ENCODE assay signal across 14 cellular contexts in the genomic region with DNA sequence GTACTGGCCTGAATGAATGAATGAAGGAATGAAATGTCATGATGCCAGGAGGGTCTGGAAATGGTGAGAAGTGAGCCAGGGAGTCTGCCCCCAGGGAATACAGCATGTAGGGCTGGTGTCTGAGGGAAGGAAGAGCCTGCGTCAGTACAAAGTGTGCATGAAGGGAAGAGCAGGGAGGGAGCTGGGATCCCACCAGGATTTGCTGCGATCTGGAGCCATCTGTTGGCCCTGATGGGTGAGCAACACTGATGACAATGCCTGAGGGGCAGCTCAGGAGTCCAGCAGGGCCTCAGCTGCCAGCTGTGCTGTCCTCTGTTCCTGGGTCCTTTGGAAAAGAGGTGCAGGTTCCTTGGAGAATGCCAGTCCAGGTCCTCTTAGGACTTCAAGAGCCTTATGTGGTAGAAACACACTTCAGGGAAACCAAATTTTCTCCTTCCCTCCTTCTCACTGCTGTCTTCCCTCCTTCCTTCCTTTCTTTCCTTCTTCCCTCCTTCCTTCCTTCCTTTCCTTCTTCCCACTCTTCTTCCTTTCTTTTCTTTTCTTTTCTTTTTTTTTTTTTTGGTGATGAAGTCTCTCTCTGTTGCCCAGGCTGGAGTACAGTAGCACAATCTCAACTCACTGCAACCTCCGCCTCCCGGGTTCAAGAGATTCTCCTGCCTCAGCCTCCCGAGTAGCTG. TPM values are rescaled to one million over a fixed set of nuclear protein-coding genes. Genes with fewer than 3 reads are reported as not detected.
A peak's percentile ranks its signal among the peaks of the same experiment; 100 is the strongest.
DNase-seq lines count a peak whose midpoint lies in the region; ATAC-seq and TF ChIP-seq lines count a peak whose summit lies in the region.
"Had no signal": no experiment of that assay in that cellular context is flagged by ENCODE, and none has a peak within 500 bp of the region (broad histone marks: within the 10 kb centered on the region; RNA-seq: fewer than 3 reads in every experiment).

No MANE protein-coding gene starts in this region.

- no peak for ATAC-seq in GM18867 (IDR thresholded peaks at IDR 0.05; ENCODE audit: unreplicated experiment)
- ATAC-seq in natural killer cell treated with Interleukin-12 subunit alpha and Interleukin-12 subunit beta and Interleukin-15 and Interleukin-18, amount 100 ng/mL, for 72 hours = no peak
- ATAC-seq: lower lobe of right lung had no signal

- no peak overlapping the region for H3K9ac ChIP-seq in H9 (ENCODE audit: extremely low read depth, insufficient read length, low read length)

- no peak overlapping the region for H3K4me2 ChIP-seq in H9 (ENCODE audit: insufficient read depth, insufficient read length, low read length)

- no peak overlapping the region for H2BK12ac ChIP-seq in H9 (ENCODE audit: insufficient read length, low read depth, low read length)

- POLR2A ChIA-PET in AG04449 (lab: Yijun Ruan, JAX) = no interaction called here

- no peak overlapping the region for H3K4ac ChIP-seq in H9 (ENCODE audit: low read depth, low read length)

- H3K4me1 ChIP-seq in H9 (ENCODE audit: insufficient read depth, low read length) = no peaks in the 10 kb centered on the region
- H3K4me1 ChIP-seq: lower lobe of right lung had no signal

- H3K9me3 Mint-ChIP-seq in H9 = no peaks in the 10 kb centered on the region
- no peaks in the 10 kb centered on the region for H3K9me3 Mint-ChIP-seq in natural killer cell treated with Interleukin-12 subunit alpha and Interleukin-12 subunit beta and Interleukin-15 and Interleukin-18, amount 100 ng/mL, for 72 hours

- intact Hi-C loops in head of caudate nucleus (cut with DNase I) = no loop called here

- H2BK15ac ChIP-seq in H9 (ENCODE audit: low read depth, low read length) = no peak overlapping the region

- no peak overlapping the region for H3K4me3 ChIP-seq in AG04449 (ENCODE audit: low read depth, low read length)
- H3K4me3 ChIP-seq: lower lobe of right lung, thoracic aorta had no signal

- in situ Hi-C loops in ACHN (cut with HindIII; ENCODE audit: low pct_ligation_motif_present, low pct_unique_long_range_greater_than_20kb, low sequenced_read_pairs) = no loop called here

- H4K8ac ChIP-seq in H9 (replicated peaks; ENCODE audit: insufficient read length, low read depth, low read length) = no peak overlapping the region

- no peak overlapping the region for H4K91ac ChIP-seq in H9 (ENCODE audit: insufficient read length, low read depth, low read length)

- no peaks in the 10 kb centered on the region for H3K79me2 ChIP-seq in H9 (ENCODE audit: insufficient read depth, low read length)

- no peak overlapping the region for H3K4me3 Mint-ChIP-seq in H9
- no peak overlapping the region for H3K4me3 Mint-ChIP-seq in natural killer cell treated with Interleukin-12 subunit alpha and Interleukin-12 subunit beta and Interleukin-15 and Interleukin-18, amount 100 ng/mL, for 72 hours
- H3K4me3 Mint-ChIP-seq: CD4-positive, alpha-beta memory T cell had no signal

- CTCF ChIA-PET in AG04449 (lab: Yijun Ruan, JAX) = interaction anchor here (0.8 to 8.2 kb wide), 8 partner anchors 10 to 751 kb away, joined by 3 to 96 read pairs (median 6); a partner anchor contains a TSS

- no peaks in the 10 kb centered on the region for H3K36me3 Mint-ChIP-seq in H9 (ENCODE audit: insufficient read depth in 1 of 3, low read depth in 3 of 3)
- no peaks in the 10 kb centered on the region for H3K36me3 Mint-ChIP-seq in natural killer cell treated with Interleukin-12 subunit alpha and Interleukin-12 subunit beta and Interleukin-15 and Interleukin-18, amount 100 ng/mL, for 72 hours
- H3K36me3 Mint-ChIP-seq: CD4-positive, alpha-beta memory T cell had no signal

- DNase-seq in AG04449 (ENCODE audit: low read depth, low spot score) = peak; percentile 3
- no peak for DNase-seq in H9
- peak; percentile 18 to 32 for DNase-seq in SW 1271 (lab: John Stamatoyannopoulos, UW)
- peak in 33 of 42 donors; percentile 19 to 80 (median 48) for DNase-seq in head of caudate nucleus
- DNase-seq in natural killer cell treated with Interleukin-12 subunit alpha and Interleukin-12 subunit beta and Interleukin-15 and Interleukin-18, amount 100 ng/mL, for 72 hours (ENCODE audit: low spot score) = no peak
- no peak for DNase-seq in germinal center (ENCODE audit: low spot score)
- DNase-seq in ACHN = no peak
- DNase-seq: CD4-positive, alpha-beta memory T cell; lower lobe of right lung; MM.1S had no signal

- H2BK120ac ChIP-seq in H9 (ENCODE audit: low read depth, low read length, poor library complexity, severe bottlenecking) = no peak overlapping the region

- no peaks in the 10 kb centered on the region for H4K20me1 ChIP-seq in H9 (ENCODE audit: control insufficient read depth, insufficient read depth, insufficient read length)

- no peak overlapping the region for H3K23ac ChIP-seq in H9 (ENCODE audit: insufficient read length, low read depth, low read length)

- H2BK20ac ChIP-seq in H9 (ENCODE audit: low read depth, low read length, poor library complexity, severe bottlenecking) = no peak overlapping the region

- H3K14ac ChIP-seq in H9 (ENCODE audit: insufficient read depth, low read length) = no peak overlapping the region

- H3K23me2 ChIP-seq in H9 (ENCODE audit: insufficient read length, low read depth, low read length, poor library complexity, severe bottlenecking) = no peaks in the 10 kb centered on the region

- no peak overlapping the region for H4K5ac ChIP-seq in H9 (ENCODE audit: insufficient read length, low read depth, low read length)

- H3K27ac ChIP-seq in H9 (ENCODE audit: insufficient read length, low read depth, low read length) = no peak overlapping the region
- H3K27ac ChIP-seq: lower lobe of right lung, thoracic aorta had no signal

- H3K79me1 ChIP-seq in H9 (ENCODE audit: insufficient read depth, low read depth, low read length, poor library complexity, severe bottlenecking) = no peaks in the 10 kb centered on the region

- no peak overlapping the region for H3K18ac ChIP-seq in H9 (ENCODE audit: insufficient read length, low read depth, low read length)

- H3K4me1 Mint-ChIP-seq in H9 = peaks cover 2 to 3% of the 10 kb centered on the region in 2 experiments; a peak in 1 of 4 replicates
- H3K4me1 Mint-ChIP-seq in natural killer cell treated with Interleukin-12 subunit alpha and Interleukin-12 subunit beta and Interleukin-15 and Interleukin-18, amount 100 ng/mL, for 72 hours (ENCODE audit: low read depth in 2 of 2) = no peaks in the 10 kb centered on the region
- H3K4me1 Mint-ChIP-seq: CD4-positive, alpha-beta memory T cell had no signal

- no peaks in the 10 kb centered on the region for H3K9me3 ChIP-seq in H9 (ENCODE audit: control insufficient read depth, low read depth, low read length)
- H3K9me3 ChIP-seq: lower lobe of right lung, thoracic aorta had no signal

- no peak overlapping the region for H3T11ph ChIP-seq in H9 (ENCODE audit: low read length)

- no peak overlapping the region for H2AK5ac ChIP-seq in H9 (ENCODE audit: insufficient read length, low read length)

- H3K56ac ChIP-seq in H9 (ENCODE audit: insufficient read length, low read depth, low read length) = no peak overlapping the region

- no peaks in the 10 kb centered on the region for H3K27me3 ChIP-seq in H9 (ENCODE audit: insufficient read depth, low read length)

- no CpG with 5 or more reads among the region's 5 CpGs for WGBS in H9 (ENCODE audit: extremely low coverage, insufficient read length, low lambda C conversion rate)

- no peak overlapping the region for H3K27ac Mint-ChIP-seq in H9
- no peak overlapping the region for H3K27ac Mint-ChIP-seq in natural killer cell treated with Interleukin-12 subunit alpha and Interleukin-12 subunit beta and Interleukin-15 and Interleukin-18, amount 100 ng/mL, for 72 hours
- H3K27ac Mint-ChIP-seq: CD4-positive, alpha-beta memory T cell; progenitor cell of endocrine pancreas had no signal

- H3K27me3 Mint-ChIP-seq in H9 (ENCODE audit: low read depth) = peaks cover 30% of the 10 kb centered on the region
- peaks cover 16 to 30% of the 10 kb centered on the region in 2 donors for H3K27me3 Mint-ChIP-seq in natural killer cell treated with Interleukin-12 subunit alpha and Interleukin-12 subunit beta and Interleukin-15 and Interleukin-18, amount 100 ng/mL, for 72 hours

- no peak overlapping the region for H2AFZ ChIP-seq in H9 (ENCODE audit: low read length)

- no peak overlapping the region for H2BK5ac ChIP-seq in H9 (ENCODE audit: insufficient read length, low read length)

- TF ChIP-seq CTCF in AG04449 (IDR thresholded peaks at IDR 0.05; ENCODE audit: insufficient read depth, low read length, missing control alignments) (peak; percentile 37), H9 (conservative IDR thresholded peaks at IDR 0.05) (peak; percentile 27; the same call in 1 of the 3 replicates)

RNA-seq across cellular contexts. Expression of a gene that starts 11.5 kb away (rescaled TPM):
- total RNA-seq in H9 (2021) = not detected in 2 replicates
- total RNA-seq in natural killer cell treated with Interleukin-12 subunit alpha and Interleukin-12 subunit beta and Interleukin-15 and Interleukin-18, amount 100 ng/mL, for 72 hours = not detected
- total RNA-seq: CD4-positive, alpha-beta memory T cell; progenitor cell of endocrine pancreas had no signal

RNA-seq across cellular contexts. Expression of a gene that starts 30.9 kb away (rescaled TPM):
- total RNA-seq in H9 (2021) = 0.35 and 0.52 TPM in 2 replicates
- not detected for total RNA-seq in natural killer cell treated with Interleukin-12 subunit alpha and Interleukin-12 subunit beta and Interleukin-15 and Interleukin-18, amount 100 ng/mL, for 72 hours
- total RNA-seq: CD4-positive, alpha-beta memory T cell; frontal cortex; lower lobe of right lung; progenitor cell of endocrine pancreas had no signal

RNA-seq across cellular contexts. Expression of a gene that starts 54.9 kb away (rescaled TPM):
- 0.17 and 0.18 TPM in 2 replicates for total RNA-seq in H9 (2021)
- total RNA-seq in natural killer cell treated with Interleukin-12 subunit alpha and Interleukin-12 subunit beta and Interleukin-15 and Interleukin-18, amount 100 ng/mL, for 72 hours = not detected
- total RNA-seq: CD4-positive, alpha-beta memory T cell had no signal

Comparison
In these comparisons a context has a peak if more than half of its experiments do, and no peak if none do; other contexts are left out.
1. DNase-seq: peak in AG04449 (single experiment), SW 1271 (2 of 2) and head of caudate nucleus (33 of 42); none in H9 (single experiment), natural killer cell treated with Interleukin-12 subunit alpha and Interleukin-12 subunit beta and Interleukin-15 and Interleukin-18, amount 100 ng/mL, for 72 hours (single experiment), germinal center (single experiment) and ACHN (single experiment).